Comparison of ENCODE assay signal across 11 cellular contexts in the genomic region with DNA sequence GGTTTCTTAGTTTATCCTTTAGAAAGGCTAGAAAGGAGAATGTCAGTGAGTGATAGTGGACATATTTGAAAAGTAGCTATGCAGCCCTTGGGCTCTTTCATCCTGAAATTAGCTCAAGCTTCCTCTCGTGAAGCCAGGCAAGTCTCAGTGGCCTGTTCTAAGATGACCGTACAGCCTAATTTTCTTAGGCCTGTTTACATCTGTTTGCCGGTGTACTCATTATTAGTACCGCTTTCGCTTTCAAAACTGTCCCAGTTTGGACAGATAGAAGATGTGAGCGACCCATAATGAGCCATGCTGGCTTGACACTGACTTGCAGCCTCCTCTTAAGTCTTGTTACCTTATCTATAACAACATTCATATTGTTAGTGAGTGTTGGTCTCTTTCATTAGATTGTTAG. TPM values are rescaled to one million over a fixed set of nuclear protein-coding genes. Genes with fewer than 3 reads are reported as not detected.
DNase-seq lines count a peak whose midpoint lies in the region; ATAC-seq and TF ChIP-seq lines count a peak whose summit lies in the region.
"Had no signal": no experiment of that assay in that cellular context is flagged by ENCODE, and none has a peak within 500 bp of the region (broad histone marks: within the 10 kb centered on the region; RNA-seq: fewer than 3 reads in every experiment).

No MANE protein-coding gene starts in this region.

- no peak overlapping the region for H3K9ac ChIP-seq in neural cell (ENCODE audit: low read length)

- H3K27ac ChIP-seq in neural cell (ENCODE audit: low read length), result no peak overlapping the region
- H3K27ac ChIP-seq: colonic mucosa had no signal

- TF ChIP-seq RAD21 in neural cell (conservative IDR thresholded peaks at IDR 0.05), result no peak

- DNase-seq in cortex of kidney (lab: John Stamatoyannopoulos, UW) (no peak), HuH-7 (ENCODE audit: low spot score) (no peak)
- DNase-seq in activated effector memory CD4-positive, alpha-beta T cell treated with Interleukin-2 at 50 U/mL for 16 hours, result no peak
- no peak for DNase-seq in activated CD4-positive, alpha-beta T cell treated with anti-CD3 and anti-CD28 coated beads, Interleukin-2, amount 50 U/mL, for 48 hours
- DNase-seq: colonic mucosa; NCI-H226; stimulated activated CD4-positive, alpha-beta T cell treated with anti-CD3 and anti-CD28 coated beads, Interleukin-2, amount 100 ng/mL, for 24 hours had no signal

- no peak for TF ChIP-seq CTCF in neural cell (IDR thresholded peaks at IDR 0.05; ENCODE audit: poor library complexity, severe bottlenecking)

- no peaks in the 10 kb centered on the region for H3K9me3 ChIP-seq in neural cell (ENCODE audit: low read length)
- H3K9me3 ChIP-seq: colonic mucosa had no signal

- no peaks in the 10 kb centered on the region for H4K20me1 ChIP-seq in neural cell (ENCODE audit: insufficient read depth)

- H3K27me3 ChIP-seq in neural cell (ENCODE audit: insufficient read depth, low read depth, low read length), result no peaks in the 10 kb centered on the region
- H3K27me3 ChIP-seq: colonic mucosa had no signal

- no peaks in the 10 kb centered on the region for H3F3A ChIP-seq in neural cell (ENCODE audit: insufficient read depth, low read length, poor library complexity, severe bottlenecking)

- no peaks in the 10 kb centered on the region for H3K79me2 ChIP-seq in neural cell (replicated peaks; ENCODE audit: insufficient read depth, low read length)

- H3K4me3 ChIP-seq in neural cell (ENCODE audit: low read length), result no peak overlapping the region
- H3K4me3 ChIP-seq: colonic mucosa had no signal

- no peaks in the 10 kb centered on the region for H3K9me2 ChIP-seq in neural cell (ENCODE audit: insufficient read depth, low read length)

- peak; percentile 96 for ATAC-seq in GM19035 (IDR thresholded peaks at IDR 0.05; ENCODE audit: unreplicated experiment)
- ATAC-seq in HG02642 (IDR thresholded peaks at IDR 0.05; ENCODE audit: poor library complexity, unreplicated experiment), result peak; percentile 90
- peak; percentile 95 for ATAC-seq in HG03469 (IDR thresholded peaks at IDR 0.05; ENCODE audit: unreplicated experiment)

- H3K4me2 ChIP-seq in neural cell (ENCODE audit: low read length), result no peak overlapping the region

- H3K36me3 ChIP-seq in neural cell (ENCODE audit: insufficient read depth, low read length), result no peaks in the 10 kb centered on the region
- H3K36me3 ChIP-seq: colonic mucosa had no signal

- H2AFZ ChIP-seq in neural cell (ENCODE audit: low read depth, low read length), result no peak overlapping the region

- TF ChIP-seq EP300 in neural cell (conservative IDR thresholded peaks at IDR 0.05; ENCODE audit: poor library complexity, severe bottlenecking), result peak; percentile 34

TF ChIP-seq in neural cell, 6 proteins besides CTCF, POLR2A, EP300 and RAD21:
- TF ChIP-seq SMC3 (conservative IDR thresholded peaks at IDR 0.05; ENCODE audit: poor library complexity) (no peak), POLR2AphosphoS5 (IDR thresholded peaks at IDR 0.05) (no peak), EZH2 (IDR thresholded peaks at IDR 0.05; ENCODE audit: borderline replicate concordance, insufficient read depth, low read length, poor library complexity, severe bottlenecking) (no peak), TAF1 (IDR thresholded peaks at IDR 0.05; ENCODE audit: low read depth) (no peak), MXI1 (conservative IDR thresholded peaks at IDR 0.05; ENCODE audit: poor library complexity, severe bottlenecking) (no peak)
- TF ChIP-seq, protein P1, sequence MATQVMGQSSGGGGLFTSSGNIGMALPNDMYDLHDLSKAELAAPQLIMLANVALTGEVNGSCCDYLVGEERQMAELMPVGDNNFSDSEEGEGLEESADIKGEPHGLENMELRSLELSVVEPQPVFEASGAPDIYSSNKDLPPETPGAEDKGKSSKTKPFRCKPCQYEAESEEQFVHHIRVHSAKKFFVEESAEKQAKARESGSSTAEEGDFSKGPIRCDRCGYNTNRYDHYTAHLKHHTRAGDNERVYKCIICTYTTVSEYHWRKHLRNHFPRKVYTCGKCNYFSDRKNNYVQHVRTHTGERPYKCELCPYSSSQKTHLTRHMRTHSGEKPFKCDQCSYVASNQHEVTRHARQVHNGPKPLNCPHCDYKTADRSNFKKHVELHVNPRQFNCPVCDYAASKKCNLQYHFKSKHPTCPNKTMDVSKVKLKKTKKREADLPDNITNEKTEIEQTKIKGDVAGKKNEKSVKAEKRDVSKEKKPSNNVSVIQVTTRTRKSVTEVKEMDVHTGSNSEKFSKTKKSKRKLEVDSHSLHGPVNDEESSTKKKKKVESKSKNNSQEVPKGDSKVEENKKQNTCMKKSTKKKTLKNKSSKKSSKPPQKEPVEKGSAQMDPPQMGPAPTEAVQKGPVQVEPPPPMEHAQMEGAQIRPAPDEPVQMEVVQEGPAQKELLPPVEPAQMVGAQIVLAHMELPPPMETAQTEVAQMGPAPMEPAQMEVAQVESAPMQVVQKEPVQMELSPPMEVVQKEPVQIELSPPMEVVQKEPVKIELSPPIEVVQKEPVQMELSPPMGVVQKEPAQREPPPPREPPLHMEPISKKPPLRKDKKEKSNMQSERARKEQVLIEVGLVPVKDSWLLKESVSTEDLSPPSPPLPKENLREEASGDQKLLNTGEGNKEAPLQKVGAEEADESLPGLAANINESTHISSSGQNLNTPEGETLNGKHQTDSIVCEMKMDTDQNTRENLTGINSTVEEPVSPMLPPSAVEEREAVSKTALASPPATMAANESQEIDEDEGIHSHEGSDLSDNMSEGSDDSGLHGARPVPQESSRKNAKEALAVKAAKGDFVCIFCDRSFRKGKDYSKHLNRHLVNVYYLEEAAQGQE (IDR thresholded peaks at IDR 0.05; ENCODE audit: borderline replicate concordance), result no peak

RNA-seq across cellular contexts. Expression of gene ARL14, which starts 5.7 kb away (rescaled TPM):
- polyA plus RNA-seq in neural cell, result not detected in 2 replicates
- not detected in 2 replicates for polyA minus RNA-seq in neural cell
